ENCODE assay signal across 8 cellular contexts in the genomic region with DNA sequence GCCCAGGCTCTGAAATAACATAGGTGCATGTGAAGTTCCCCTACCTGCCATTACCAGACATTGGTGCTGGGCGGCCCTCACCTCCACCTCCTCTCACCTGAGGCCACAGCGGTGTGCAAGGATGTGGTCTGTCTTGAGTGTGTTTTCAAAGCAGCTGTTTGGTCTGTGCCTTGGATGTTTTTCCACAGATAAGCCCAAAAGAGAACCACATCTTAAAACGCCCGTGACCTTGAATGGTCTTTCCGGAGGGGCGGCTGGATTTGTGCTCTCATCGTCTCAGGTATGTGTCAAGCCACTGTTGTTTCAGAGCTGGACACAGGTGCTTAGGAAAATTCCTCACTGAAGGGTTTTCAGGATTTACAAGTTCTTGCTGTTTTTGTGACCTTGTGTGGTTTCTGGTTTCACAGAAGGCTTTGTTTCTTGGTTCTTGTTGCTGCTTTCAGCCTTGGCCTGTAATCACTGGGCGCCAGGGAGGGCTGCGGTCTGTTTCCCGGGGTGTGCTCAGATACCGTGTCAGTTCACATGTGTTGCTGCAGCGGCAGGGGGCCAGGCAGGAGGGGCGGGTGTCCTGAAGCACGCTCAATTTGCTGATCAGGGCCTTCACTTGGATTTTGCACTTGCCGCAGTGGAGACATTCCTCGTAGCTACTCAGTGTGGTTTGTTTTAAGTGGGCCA.
A peak's percentile ranks its signal among the peaks of the same experiment; 100 is the strongest.
DNase-seq lines count a peak whose midpoint lies in the region; ATAC-seq and TF ChIP-seq lines count a peak whose summit lies in the region.

No MANE protein-coding gene starts in this region.

- CTCF ChIA-PET in activated CD8-positive, alpha-beta T cell treated with anti-CD3 and anti-CD28 coated beads for 36 hours (lab: Charles Lee), result interaction anchor here (2.7 to 6.7 kb wide), 2 partner anchors 15 to 105 kb away, joined by 9 to 70 read pairs; no protein-coding TSS in a partner anchor

- H3K27me3 ChIP-seq in upper lobe of right lung, result no peaks in the 10 kb centered on the region

- H3K27me3 Mint-ChIP-seq in activated CD8-positive, alpha-beta T cell treated with anti-CD3 and anti-CD28 coated beads for 36 hours, result no peaks in the 10 kb centered on the region

- no peak for TF ChIP-seq CTCF in activated CD8-positive, alpha-beta T cell treated with anti-CD3 and anti-CD28 coated beads for 36 hours (IDR thresholded peaks at IDR 0.05)
- TF ChIP-seq CTCF in upper lobe of right lung (IDR thresholded peaks at IDR 0.05), result no peak

- POLR2A ChIA-PET in activated CD8-positive, alpha-beta T cell treated with anti-CD3 and anti-CD28 coated beads for 36 hours (lab: Charles Lee), result no interaction called here

- no peak overlapping the region for H3K4me3 ChIP-seq in upper lobe of right lung

- no peak overlapping the region for H3K27ac ChIP-seq in upper lobe of right lung

- no peaks in the 10 kb centered on the region for H3K36me3 ChIP-seq in upper lobe of right lung

- H3K4me1 ChIP-seq in upper lobe of right lung, result peaks cover 13% of the 10 kb centered on the region

- H3K27ac Mint-ChIP-seq in activated CD8-positive, alpha-beta T cell treated with anti-CD3 and anti-CD28 coated beads for 36 hours, result peak overlapping the region; percentile 51

- intact Hi-C loops in activated CD8-positive, alpha-beta T cell treated with anti-CD3 and anti-CD28 coated beads for 36 hours (cut with micrococcal nuclease), result no loop called here
- intact Hi-C loops in upper lobe of right lung (cut with DNase I), result no loop called here

- ATAC-seq in HG03196 (IDR thresholded peaks at IDR 0.05; ENCODE audit: unreplicated experiment), result peak; percentile 42
- ATAC-seq in activated CD8-positive, alpha-beta T cell treated with anti-CD3 and anti-CD28 coated beads for 36 hours, result peak; percentile 60
- peak; percentile 65 for ATAC-seq in upper lobe of right lung

- peaks cover 50% of the 10 kb centered on the region for H3K4me1 Mint-ChIP-seq in activated CD8-positive, alpha-beta T cell treated with anti-CD3 and anti-CD28 coated beads for 36 hours (ENCODE audit: low read depth)

- DNase-seq in activated CD8-positive, alpha-beta memory T cell treated with anti-CD3 and anti-CD28 coated beads, Interleukin-2, amount 50 U/mL, for 48 hours, result peak; percentile 58
- DNase-seq in activated CD8-positive, alpha-beta memory T cell treated with anti-CD3 and anti-CD28 coated beads, Interleukin-2, amount 50 U/mL, for 4 hours, result no peak
- DNase-seq in activated CD8-positive, alpha-beta T cell treated with anti-CD3 and anti-CD28 coated beads for 36 hours, result peak; percentile 69
- DNase-seq in islet precursor cell (peak; percentile 89), upper lobe of right lung (peak; percentile 70), cerebellar nuclear complex (lab: John Stamatoyannopoulos, UW) (no peak), Ammon's horn (ENCODE audit: low spot score) (no peak)

- no peaks in the 10 kb centered on the region for H3K9me3 ChIP-seq in upper lobe of right lung

- no peaks in the 10 kb centered on the region for H3K36me3 Mint-ChIP-seq in activated CD8-positive, alpha-beta T cell treated with anti-CD3 and anti-CD28 coated beads for 36 hours (ENCODE audit: low read depth)

- no peaks in the 10 kb centered on the region for H3K9me3 Mint-ChIP-seq in activated CD8-positive, alpha-beta T cell treated with anti-CD3 and anti-CD28 coated beads for 36 hours

- peak overlapping the region; percentile 10 for H3K4me3 Mint-ChIP-seq in activated CD8-positive, alpha-beta T cell treated with anti-CD3 and anti-CD28 coated beads for 36 hours

Comparison
In these comparisons a context has a peak if more than half of its experiments do, and no peak if none do; other contexts are left out.
1. DNase-seq: peak in activated CD8-positive, alpha-beta memory T cell treated with anti-CD3 and anti-CD28 coated beads, Interleukin-2, amount 50 U/mL, for 48 hours (single experiment), activated CD8-positive, alpha-beta T cell treated with anti-CD3 and anti-CD28 coated beads for 36 hours (single experiment), islet precursor cell (single experiment) and upper lobe of right lung (single experiment); none in activated CD8-positive, alpha-beta memory T cell treated with anti-CD3 and anti-CD28 coated beads, Interleukin-2, amount 50 U/mL, for 4 hours (single experiment), cerebellar nuclear complex (0 of 2) and Ammon's horn (single experiment).
2. Peak in every context shown above with its lines, with median percentiles within 50 percentile points of each other: ATAC-seq.